8 cellular contexts compared by ENCODE assay signal in the genomic region with DNA sequence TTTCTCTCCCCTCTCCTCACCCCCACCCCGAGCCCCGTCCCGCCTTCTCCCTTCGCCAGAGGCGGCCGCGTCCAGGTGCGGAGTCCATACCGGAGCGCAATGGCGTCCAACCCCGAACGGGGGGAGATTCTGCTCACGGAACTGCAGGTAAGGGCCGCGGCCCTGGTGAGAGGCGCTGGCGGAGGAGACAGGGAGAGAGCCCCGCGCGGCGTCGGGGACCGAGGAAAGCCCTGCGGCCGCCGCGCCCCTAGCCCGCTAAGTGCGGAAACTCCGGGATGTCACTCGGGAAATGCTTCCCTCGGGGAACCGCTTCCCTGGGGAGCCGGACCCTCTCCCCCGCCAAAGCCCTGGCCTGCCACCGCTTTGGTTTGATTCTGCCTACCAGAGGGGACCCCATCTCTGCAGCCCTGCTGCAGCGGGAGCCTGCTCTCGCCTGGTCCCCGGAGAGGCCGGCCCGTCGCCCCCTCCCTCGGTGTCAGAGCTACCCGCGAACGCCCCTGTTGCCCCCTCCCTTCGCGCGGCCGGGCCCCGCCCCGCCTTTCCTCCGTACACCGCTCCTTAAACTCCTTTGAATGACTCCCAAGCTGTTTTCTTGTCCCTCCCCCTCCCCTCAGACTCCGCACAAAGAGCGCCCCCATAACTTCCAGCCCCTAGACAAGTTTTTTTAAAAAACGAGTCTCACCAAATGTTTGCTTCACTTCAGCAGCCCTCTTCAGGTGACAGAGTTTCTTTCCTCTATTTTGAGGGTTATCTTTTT. TPM values are rescaled to one million over a fixed set of nuclear protein-coding genes. Genes with fewer than 3 reads are reported as not detected.
DNase-seq lines count a peak whose midpoint lies in the region; ATAC-seq, FAIRE-seq and TF ChIP-seq lines count a peak whose summit lies in the region.

No MANE protein-coding gene starts in this region.

- peak; percentile 84 for DNase-seq in DND-41
- DNase-seq in Jurkat, Clone E6-1 (ENCODE audit: low read depth, low spot score) = peak; percentile 81
- DNase-seq in RPMI8226 = peak; percentile 71
- DNase-seq in activated gamma-delta T cell treated with Interleukin-2 at 50 U/mL for 16 hours = peak; percentile 54
- DNase-seq in frontal cortex (ENCODE audit: low spot score in 2 of 2) = peak; percentile 28 to 34
- DNase-seq in testis = peak; percentile 74

- intact Hi-C loops in testis (cut with DNase I; ENCODE audit: low total_unique reads) = no loop called here

- no peaks in the 10 kb centered on the region for H3K9me3 ChIP-seq in DND-41 (ENCODE audit: insufficient read depth, low read length, severe bottlenecking)
- H3K9me3 ChIP-seq in neutrophil = no peaks in the 10 kb centered on the region
- H3K9me3 ChIP-seq in testis = no peaks in the 10 kb centered on the region

- H3K9ac ChIP-seq in DND-41 (ENCODE audit: low read depth, low read length) = peak overlapping the region; percentile 80

- H3K79me2 ChIP-seq in DND-41 (ENCODE audit: insufficient read depth, low read length) = peaks cover 66% of the 10 kb centered on the region

- peak overlapping the region; percentile 68 for H3K4me2 ChIP-seq in DND-41 (ENCODE audit: insufficient read depth, low read length)

- H3K27ac ChIP-seq in DND-41 (ENCODE audit: low read length) = peak overlapping the region; percentile 87
- peak overlapping the region; percentile 95 for H3K27ac ChIP-seq in neutrophil
- peak overlapping the region; percentile 94 to 95 for H3K27ac ChIP-seq in testis

- H2AFZ ChIP-seq in DND-41 (ENCODE audit: low read depth, low read length) = peak overlapping the region; percentile 84

- H3K4me1 ChIP-seq in DND-41 (ENCODE audit: insufficient read depth, low read length) (peaks cover 31% of the 10 kb centered on the region), neutrophil (ENCODE audit: control insufficient read depth in 1 of 2, insufficient read depth in 1 of 2, low read depth in 1 of 2, low read length in 1 of 2) (peaks cover 39 to 40% of the 10 kb centered on the region in 2 experiments), testis (peaks cover 15% of the 10 kb centered on the region)

- no peak for FAIRE-seq in frontal cortex (lab: Jason Lieb, UNC)

- H3K4me3 ChIP-seq in DND-41 (ENCODE audit: low read depth in 1 of 2, low read length in 2 of 2) = peak overlapping the region; percentile 84 to 94
- peak overlapping the region; percentile 87 for H3K4me3 ChIP-seq in Jurkat, Clone E6-1 (ENCODE audit: low read length)
- H3K4me3 ChIP-seq in neutrophil (ENCODE audit: low read depth in 1 of 2, low read length in 1 of 2) = peak overlapping the region; percentile 96 to 97
- peak overlapping the region; percentile 84 to 93 for H3K4me3 ChIP-seq in testis

- H3K36me3 ChIP-seq in DND-41 (ENCODE audit: insufficient read depth, low read length) = peaks cover 10% of the 10 kb centered on the region
- H3K36me3 ChIP-seq in neutrophil = peaks cover 13% of the 10 kb centered on the region
- no peaks in the 10 kb centered on the region for H3K36me3 ChIP-seq in testis (ENCODE audit: low read depth, missing control alignments)

- 1% methylated on average over 33 to 57 of the region's 58 CpGs for WGBS in testis, 2 donors

- TF ChIP-seq CTCF in DND-41 (IDR thresholded peaks at IDR 0.05; ENCODE audit: borderline replicate concordance, extremely low read depth, low read length, poor library complexity, severe bottlenecking) (no peak), neutrophil (IDR thresholded peaks at IDR 0.05) (no peak), testis (IDR thresholded peaks at IDR 0.05) (no peak)

- peaks cover 29% of the 10 kb centered on the region; the same call in 1 of the 2 replicates for H4K20me1 ChIP-seq in DND-41 (ENCODE audit: insufficient read depth, low read length)

- H3K27me3 ChIP-seq in DND-41 (ENCODE audit: insufficient read depth, low read length, poor library complexity) (no peaks in the 10 kb centered on the region), neutrophil (no peaks in the 10 kb centered on the region), testis (no peaks in the 10 kb centered on the region)

- no peak for TF ChIP-seq POLR2A in testis (IDR thresholded peaks at IDR 0.05)

- ATAC-seq in DND-41 (ENCODE audit: insufficient read depth, low read depth) (peak; percentile 69), GM21717 (IDR thresholded peaks at IDR 0.05; ENCODE audit: unreplicated experiment) (peak; percentile 46)

RNA-seq across cellular contexts. Expression of gene PKN2, which starts 0.6 kb away (rescaled TPM):
- 11.7 TPM for polyA plus RNA-seq in Jurkat, Clone E6-1 (2012; ENCODE audit: insufficient read depth, insufficient read length)
- total RNA-seq in frontal cortex = 86.4 TPM
- total RNA-seq in testis = 10 to 100 TPM; 43.9 to 46.5 TPM
- polyA plus RNA-seq in testis (ENCODE audit: insufficient read depth, low read depth, low replicate concordance) = 12.0 TPM

Comparison
In these comparisons a context has a peak if more than half of its experiments do, and no peak if none do; other contexts are left out.
1. Peak in every context shown above with its lines: DNase-seq, ATAC-seq, H3K4me3 ChIP-seq and H3K27ac ChIP-seq.
2. DNase-seq: peak in every context shown above with its lines; median percentile 84 in DND-41; 81 in Jurkat, Clone E6-1; 74 in testis; 71 in RPMI8226; 54 in activated gamma-delta T cell treated with Interleukin-2 at 50 U/mL for 16 hours; 31 in frontal cortex.